9 cellular contexts compared by ENCODE assay signal in genomic region chr1:199553104-199553503, GRCh38.
"Had no signal": no experiment of that assay in that cellular context is flagged by ENCODE, and none has a peak within 500 bp of the region (broad histone marks: within the 10 kb centered on the region; RNA-seq: fewer than 3 reads in every experiment).

No MANE protein-coding gene starts in this region.

- DNase-seq: H7, HFFc6, Karpas-422, KBM-7 had no signal

- H3K36me3 ChIP-seq: HAP-1 had no signal

- H3K4me1 ChIP-seq: HAP-1 had no signal

- H3K4me2 ChIP-seq: GM23338, KMS-11 had no signal

- ATAC-seq: GM23338, HCT116 had no signal

- H3K9me3 ChIP-seq: HAP-1 had no signal

- H3K9ac ChIP-seq: KMS-11 had no signal

- H3K4me3 ChIP-seq: GM23338, HAP-1 had no signal

- H3K27ac ChIP-seq: HL-60, KMS-11 had no signal

- H2AFZ ChIP-seq: GM23338 had no signal
